19 cellular contexts compared by ENCODE assay signal in the genomic region with DNA sequence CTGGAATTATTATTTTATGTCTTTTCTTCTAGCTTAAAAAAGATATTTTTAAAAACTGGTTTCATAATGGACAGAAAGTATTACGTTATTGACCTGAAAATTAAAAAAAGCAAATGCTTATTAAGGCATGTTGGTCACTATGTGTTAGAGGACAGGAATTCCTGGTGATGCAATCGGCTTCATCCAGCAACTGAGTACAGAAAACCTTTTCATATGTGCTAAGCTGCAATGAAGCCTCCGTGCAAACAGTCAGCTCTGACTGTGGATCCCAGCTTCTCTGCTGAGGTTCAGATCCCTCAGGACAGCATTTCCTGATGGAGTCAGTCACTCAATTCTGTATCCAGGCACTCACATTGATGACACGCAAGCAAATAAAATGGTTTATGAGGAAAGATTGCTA. TPM values are rescaled to one million over a fixed set of nuclear protein-coding genes. Genes with fewer than 3 reads are reported as not detected.
DNase-seq lines count a peak whose midpoint lies in the region; ATAC-seq and TF ChIP-seq lines count a peak whose summit lies in the region.
"Had no signal": no experiment of that assay in that cellular context is flagged by ENCODE, and none has a peak within 500 bp of the region (broad histone marks: within the 10 kb centered on the region; RNA-seq: fewer than 3 reads in every experiment).

No MANE protein-coding gene starts in this region.

- H3K27me3 ChIP-seq in gastroesophageal sphincter (no peaks in the 10 kb centered on the region), smooth muscle cell (ENCODE audit: low read depth) (no peaks in the 10 kb centered on the region), mesenchymal stem cell (ENCODE audit: control insufficient read depth in 1 of 2, insufficient read depth in 1 of 2, low read length in 2 of 2) (peaks cover 3 to 6% of the 10 kb centered on the region in 2 experiments), thyroid gland (no peaks in the 10 kb centered on the region)

- no peak overlapping the region for H3K14ac ChIP-seq in mesenchymal stem cell (ENCODE audit: low read length in 2 of 2)

- H3K79me1 ChIP-seq in mesenchymal stem cell (replicated peaks; ENCODE audit: low read length, poor library complexity, severe bottlenecking): no peaks in the 10 kb centered on the region

- no peak for TF ChIP-seq EP300 in gastroesophageal sphincter (IDR thresholded peaks at IDR 0.05)

- H3F3A ChIP-seq in smooth muscle cell (ENCODE audit: low read depth): no peaks in the 10 kb centered on the region

- no peak overlapping the region for H2BK120ac ChIP-seq in mesenchymal stem cell (ENCODE audit: low read depth, low read length)

- ATAC-seq in gastroesophageal sphincter: peak; percentile 34
- ATAC-seq: SK-N-SH treated with all-trans-retinoic acid at 6 μM for 48 hours had no signal

- H3K4me2 ChIP-seq in smooth muscle cell (no peak overlapping the region), mesenchymal stem cell (ENCODE audit: low read length, poor library complexity, severe bottlenecking) (no peak overlapping the region)

- no peak overlapping the region for H3K23ac ChIP-seq in mesenchymal stem cell (ENCODE audit: low read length in 2 of 2)

- H3K36me3 ChIP-seq in HEK293 (ENCODE audit: control insufficient read depth in 2 of 2, insufficient read depth in 1 of 2, low read length in 2 of 2) (no peaks in the 10 kb centered on the region), gastroesophageal sphincter (no peaks in the 10 kb centered on the region), smooth muscle cell (ENCODE audit: low read depth) (no peaks in the 10 kb centered on the region), mesenchymal stem cell (ENCODE audit: control insufficient read depth in 1 of 2, insufficient read depth in 2 of 2, low read depth in 1 of 2, low read length in 2 of 2) (no peaks in the 10 kb centered on the region), thyroid gland (no peaks in the 10 kb centered on the region)
- H3K36me3 ChIP-seq: HAP-1 had no signal

- 78 to 79% methylated on average over 4 of the region's 4 CpGs for WGBS in gastroesophageal sphincter (ENCODE audit: low coverage in 1 of 2), 2 donors
- WGBS in smooth muscle cell (ENCODE audit: low lambda C conversion rate): 52% methylated on average over 4 of the region's 4 CpGs
- 94% methylated on average over 4 of the region's 4 CpGs for WGBS in mesenchymal stem cell
- 87 to 90% methylated on average over 4 of the region's 4 CpGs for WGBS in thyroid gland, 2 donors

- H3K4ac ChIP-seq in mesenchymal stem cell (ENCODE audit: low read depth in 1 of 2, low read length in 2 of 2): no peak overlapping the region

- no peak overlapping the region for H2BK12ac ChIP-seq in mesenchymal stem cell (ENCODE audit: low read length in 2 of 2)

- H3K9ac ChIP-seq in smooth muscle cell (ENCODE audit: low read depth) (no peak overlapping the region), mesenchymal stem cell (ENCODE audit: low read length) (no peak overlapping the region)

- peak; percentile 40 for DNase-seq in amniotic epithelial cell (ENCODE audit: low read depth)
- no peak for DNase-seq in smooth muscle cell (lab: John Stamatoyannopoulos, UW; ENCODE audit: unreplicated experiment)
- DNase-seq in ecto neural progenitor cell (ENCODE audit: low spot score): no peak
- no peak for DNase-seq in mesenchymal stem cell
- no peak for DNase-seq in thyroid gland
- DNase-seq: ACHN; Caco-2; CD4-positive, CD25-positive, alpha-beta regulatory T cell; GF-D8; NCI-H1105 treated with DMSO at 0.1 percent for 48 hours; NCI-H1694; NCI-H2081 treated with DMSO at 0.1 percent for 48 hours; NCI-H510A treated with DMSO at 0.1 percent for 48 hours; NCI-H82; SHP77 had no signal

- POLR2A ChIA-PET in HEK293 (lab: Yijun Ruan, JAX): no interaction called here

- H3K4me3 ChIP-seq in HEK293 (ENCODE audit: low read depth, low read length) (no peak overlapping the region), gastroesophageal sphincter (no peak overlapping the region), smooth muscle cell (no peak overlapping the region), mesenchymal stem cell (ENCODE audit: insufficient read depth in 1 of 2, low read depth in 1 of 2, low read length in 2 of 2) (no peak overlapping the region), thyroid gland (replicated peaks in 1 of 3) (no peak overlapping the region)
- H3K4me3 ChIP-seq: HAP-1 had no signal

- intact Hi-C loops in thyroid gland (cut with DNase I): no loop called here

- no peak overlapping the region for H3K18ac ChIP-seq in mesenchymal stem cell (ENCODE audit: low read depth in 1 of 2, low read length in 2 of 2)

- no peak overlapping the region for H4K91ac ChIP-seq in mesenchymal stem cell (ENCODE audit: low read length)

- H4K8ac ChIP-seq in mesenchymal stem cell (ENCODE audit: low read length): no peak overlapping the region

- H4K20me1 ChIP-seq in smooth muscle cell (ENCODE audit: low read depth): no peaks in the 10 kb centered on the region

- H3K79me2 ChIP-seq in smooth muscle cell (ENCODE audit: low read depth): no peaks in the 10 kb centered on the region

- no peak overlapping the region for H2BK5ac ChIP-seq in mesenchymal stem cell (ENCODE audit: low read depth, low read length, poor library complexity, severe bottlenecking)

- H3K9me3 ChIP-seq in HEK293 (ENCODE audit: control insufficient read depth, insufficient read depth, low read depth, low read length) (no peaks in the 10 kb centered on the region), gastroesophageal sphincter (no peaks in the 10 kb centered on the region), smooth muscle cell (replicated peaks; ENCODE audit: low read depth) (no peaks in the 10 kb centered on the region), mesenchymal stem cell (ENCODE audit: control insufficient read depth, low read length) (no peaks in the 10 kb centered on the region), thyroid gland (no peaks in the 10 kb centered on the region)
- H3K9me3 ChIP-seq: Caco-2, HAP-1 had no signal

- no peak overlapping the region for H2BK15ac ChIP-seq in mesenchymal stem cell (ENCODE audit: low read depth, poor library complexity, severe bottlenecking)

- no peaks in the 10 kb centered on the region for H3K4me1 ChIP-seq in HEK293 (ENCODE audit: control insufficient read depth, insufficient read depth, low read length)
- no peaks in the 10 kb centered on the region for H3K4me1 ChIP-seq in gastroesophageal sphincter
- no peaks in the 10 kb centered on the region for H3K4me1 ChIP-seq in smooth muscle cell (ENCODE audit: low read depth)
- H3K4me1 ChIP-seq in mesenchymal stem cell (ENCODE audit: control insufficient read depth, insufficient read depth, low read depth, low read length): no peaks in the 10 kb centered on the region
- H3K4me1 ChIP-seq in thyroid gland: no peaks in the 10 kb centered on the region
- H3K4me1 ChIP-seq: HAP-1 had no signal

- TF ChIP-seq POLR2A in gastroesophageal sphincter (IDR thresholded peaks at IDR 0.05): no peak
- no peak for TF ChIP-seq POLR2A in thyroid gland (IDR thresholded peaks at IDR 0.05)

- H2AFZ ChIP-seq in smooth muscle cell (ENCODE audit: low read depth) (peak overlapping the region; percentile 22), mesenchymal stem cell (ENCODE audit: low read depth, low read length) (no peak overlapping the region)

- TF ChIP-seq CTCF in HEK293 (tag by site-specific recombination; IDR thresholded peaks at IDR 0.05) (no peak), gastroesophageal sphincter (IDR thresholded peaks at IDR 0.05) (no peak), smooth muscle cell (IDR thresholded peaks at IDR 0.05; ENCODE audit: borderline replicate concordance, insufficient read depth, poor library complexity, severe bottlenecking) (no peak), thyroid gland (IDR thresholded peaks at IDR 0.05) (no peak)

- H3K27ac ChIP-seq in HEK293 (ENCODE audit: extremely low read depth, low read depth, low read length) (no peak overlapping the region), gastroesophageal sphincter (no peak overlapping the region), smooth muscle cell (ENCODE audit: low read depth) (no peak overlapping the region), mesenchymal stem cell (ENCODE audit: low read length, poor library complexity, severe bottlenecking) (no peak overlapping the region), thyroid gland (no peak overlapping the region)

- CTCF ChIA-PET in HEK293 (lab: Yijun Ruan, JAX): no interaction called here

- no peak overlapping the region for H2AK5ac ChIP-seq in mesenchymal stem cell (ENCODE audit: low read length, severe bottlenecking)

TF ChIP-seq in HEK293, 187 proteins besides CTCF, POLR2A, EP300 and RAD21:
- TF ChIP-seq, protein P1, sequence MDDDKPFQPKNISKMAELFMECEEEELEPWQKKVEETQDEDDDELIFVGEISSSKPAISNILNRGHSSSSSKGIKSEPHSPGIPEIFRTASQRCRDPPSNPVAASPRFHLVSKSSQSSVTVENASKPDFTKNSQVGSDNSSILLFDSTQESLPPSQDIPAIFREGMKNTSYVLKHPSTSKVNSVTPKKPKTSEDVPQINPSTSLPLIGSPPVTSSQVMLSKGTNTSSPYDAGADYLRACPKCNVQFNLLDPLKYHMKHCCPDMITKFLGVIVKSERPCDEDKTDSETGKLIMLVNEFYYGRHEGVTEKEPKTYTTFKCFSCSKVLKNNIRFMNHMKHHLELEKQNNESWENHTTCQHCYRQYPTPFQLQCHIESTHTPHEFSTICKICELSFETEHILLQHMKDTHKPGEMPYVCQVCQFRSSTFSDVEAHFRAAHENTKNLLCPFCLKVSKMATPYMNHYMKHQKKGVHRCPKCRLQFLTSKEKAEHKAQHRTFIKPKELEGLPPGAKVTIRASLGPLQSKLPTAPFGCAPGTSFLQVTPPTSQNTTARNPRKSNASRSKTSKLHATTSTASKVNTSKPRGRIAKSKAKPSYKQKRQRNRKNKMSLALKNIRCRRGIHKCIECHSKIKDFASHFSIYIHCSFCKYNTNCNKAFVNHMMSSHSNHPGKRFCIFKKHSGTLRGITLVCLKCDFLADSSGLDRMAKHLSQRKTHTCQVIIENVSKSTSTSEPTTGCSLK (tag by site-specific recombination; IDR thresholded peaks at IDR 0.05): no peak
- TF ChIP-seq TRIM28 (IDR thresholded peaks at IDR 0.05; ENCODE audit: borderline replicate concordance, low read length) (peak; percentile 25; the same call in 1 of the 2 replicates), ZNF423 (tag by site-specific recombination; IDR thresholded peaks at IDR 0.05) (no peak), ZNF239 (tag by site-specific recombination; IDR thresholded peaks at IDR 0.05) (no peak)

RNA-seq across cellular contexts. Expression of gene BMP2, which starts 22.7 kb away (rescaled TPM):
- 1 to 10 TPM; 4.9 to 8.9 (median 5.4) TPM for total RNA-seq in gastroesophageal sphincter
- 9.3 and 17.8 TPM in 2 replicates for total RNA-seq in smooth muscle cell
- 10.6 and 27.6 TPM in 2 replicates for polyA plus RNA-seq in smooth muscle cell
- 35.2 TPM for polyA plus RNA-seq in mesenchymal stem cell (2013, experiment 1 of 2)
- polyA plus RNA-seq in mesenchymal stem cell (2013, experiment 2 of 2): 36.2 TPM
- 10 to 100 TPM; 19.1 to 27.1 (median 20.2) TPM for total RNA-seq in thyroid gland
- total RNA-seq: CD4-positive, CD25-positive, alpha-beta regulatory T cell had no signal
- polyA plus RNA-seq: CD4-positive, CD25-positive, alpha-beta regulatory T cell had no signal
